Comparison of ENCODE assay signal across 8 cellular contexts in genomic region chr6:161117329-161117707, GRCh38.
"Had no signal": no experiment of that assay in that cellular context is flagged by ENCODE, and none has a peak within 500 bp of the region (broad histone marks: within the 10 kb centered on the region; RNA-seq: fewer than 3 reads in every experiment).

No MANE protein-coding gene starts in this region.

- FAIRE-seq: endometrium, pancreas had no signal

- DNase-seq: activated CD8-positive, alpha-beta memory T cell treated with anti-CD3 and anti-CD28 coated beads, Interleukin-2, amount 50 U/mL, for 4 hours; activated CD8-positive, alpha-beta T cell treated with anti-CD3 and anti-CD28 coated beads for 36 hours; activated naive CD8-positive, alpha-beta T cell treated with anti-CD3 and anti-CD28 coated beads, Interleukin-2, amount 10 ng/mL, durations not matched to agents 7 days and 5 days; foreskin keratinocyte; head of caudate nucleus; pancreas had no signal

- ATAC-seq: activated CD8-positive, alpha-beta T cell treated with anti-CD3 and anti-CD28 coated beads for 36 hours; foreskin keratinocyte; left lobe of liver had no signal
